ENCODE assay signal across 5 cellular contexts in the genomic region with DNA sequence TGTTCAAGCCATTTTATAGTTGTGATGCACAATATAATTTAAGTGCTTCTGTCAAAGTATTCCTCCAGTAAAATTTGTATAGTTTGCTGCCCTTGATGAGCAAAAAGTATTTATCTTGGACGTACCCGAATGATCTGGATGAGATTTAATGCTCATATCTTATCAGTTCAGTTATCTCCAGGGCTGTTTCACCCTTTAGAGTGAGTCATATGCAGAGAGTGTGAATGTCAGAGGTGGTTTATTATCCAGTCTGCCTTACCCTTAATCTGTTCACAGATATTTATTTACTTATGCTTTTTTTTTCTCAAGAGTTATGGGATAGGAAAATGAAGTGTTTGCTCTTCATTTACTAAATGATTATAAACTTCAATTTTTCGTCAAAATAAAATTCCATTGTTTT. TPM values are rescaled to one million over a fixed set of nuclear protein-coding genes. Genes with fewer than 3 reads are reported as not detected.
"Had no signal": no experiment of that assay in that cellular context is flagged by ENCODE, and none has a peak within 500 bp of the region (broad histone marks: within the 10 kb centered on the region; RNA-seq: fewer than 3 reads in every experiment).

No MANE protein-coding gene starts in this region.

RNA-seq across cellular contexts. Expression of a gene that starts 26.6 kb away (rescaled TPM):
- total RNA-seq: GM23248, H4, H7, HT-29, IMR-90 had no signal
- polyA plus RNA-seq: GM23248, IMR-90 had no signal

RNA-seq across cellular contexts. Expression of a gene that starts 45.4 kb away (rescaled TPM):
- total RNA-seq: GM23248, H4, H7, HT-29, IMR-90 had no signal
- polyA plus RNA-seq: GM23248, IMR-90 had no signal

RNA-seq across cellular contexts. Expression of a gene that starts 47.2 kb away (rescaled TPM):
- total RNA-seq: GM23248, H4, H7, HT-29, IMR-90 had no signal
- polyA plus RNA-seq: GM23248, IMR-90 had no signal
